Comparison of ENCODE assay signal across 30 cellular contexts in genomic region chr14:89958966-89959365, GRCh38. TPM values are rescaled to one million over a fixed set of nuclear protein-coding genes. Genes with fewer than 3 reads are reported as not detected.
DNase-seq lines count a peak whose midpoint lies in the region; ATAC-seq and TF ChIP-seq lines count a peak whose summit lies in the region.
"Had no signal": no experiment of that assay in that cellular context is flagged by ENCODE, and none has a peak within 500 bp of the region (broad histone marks: within the 10 kb centered on the region; RNA-seq: fewer than 3 reads in every experiment).

No MANE protein-coding gene starts in this region.

- no peak overlapping the region for H3K4me3 ChIP-seq in lower lobe of right lung
- H3K4me3 ChIP-seq: K562, ovary, right atrium auricular region, spleen, thoracic aorta had no signal

- H3K4me3 Mint-ChIP-seq in activated naive CD4-positive, alpha-beta T cell treated with anti-CD3 and anti-CD28 coated beads for 36 hours: no peak overlapping the region
- no peak overlapping the region for H3K4me3 Mint-ChIP-seq in activated CD8-positive, alpha-beta T cell treated with anti-CD3 and anti-CD28 coated beads, Interleukin-2, amount 10 ng/mL, durations not matched to agents 7 days and 5 days
- H3K4me3 Mint-ChIP-seq in neural crest cell: peak overlapping the region; percentile 42
- H3K4me3 Mint-ChIP-seq: natural killer cell had no signal

- peaks cover 17% of the 10 kb centered on the region for H3K4me1 ChIP-seq in lower lobe of right lung

- H3K27me3 Mint-ChIP-seq in activated naive CD4-positive, alpha-beta T cell treated with anti-CD3 and anti-CD28 coated beads for 36 hours (ENCODE audit: low read depth): no peaks in the 10 kb centered on the region
- H3K27me3 Mint-ChIP-seq in activated CD8-positive, alpha-beta T cell treated with anti-CD3 and anti-CD28 coated beads, Interleukin-2, amount 10 ng/mL, durations not matched to agents 7 days and 5 days (ENCODE audit: low read depth): no peaks in the 10 kb centered on the region
- H3K27me3 Mint-ChIP-seq in neural crest cell (ENCODE audit: low read depth): no peaks in the 10 kb centered on the region

- ATAC-seq in activated CD8-positive, alpha-beta T cell treated with anti-CD3 and anti-CD28 coated beads, Interleukin-2, amount 10 ng/mL, durations not matched to agents 7 days and 5 days: no peak
- no peak for ATAC-seq in HG02571 (IDR thresholded peaks at IDR 0.05; ENCODE audit: unreplicated experiment)
- no peak for ATAC-seq in lower lobe of right lung
- ATAC-seq: activated CD4-positive, CD25-positive, alpha-beta regulatory T cell treated with anti-CD3 and anti-CD28 coated beads, Interleukin-2, amount 50 U/mL, for 24 hours; K562; left colon; natural killer cell; Panc1; stimulated activated effector memory CD8-positive, alpha-beta T cell treated with anti-CD3 and anti-CD28 coated beads, Interleukin-12 subunit alpha, Interleukin-12 subunit beta, amount 100 ng/mL, for 72 hours had no signal

- intact Hi-C loops in activated naive CD4-positive, alpha-beta T cell treated with anti-CD3 and anti-CD28 coated beads for 36 hours (cut with micrococcal nuclease): loop anchor here (10.0 kb wide), 5 partner anchors 716 to 1556 kb away; partner anchors contain the start of genes CCDC88C, GPR68, PPP4R3A and RPS6KA5
- intact Hi-C loops in lower lobe of right lung (cut with DNase I): no loop called here

- peaks cover 58% of the 10 kb centered on the region for H3K36me3 Mint-ChIP-seq in activated naive CD4-positive, alpha-beta T cell treated with anti-CD3 and anti-CD28 coated beads for 36 hours (ENCODE audit: low read depth)
- H3K36me3 Mint-ChIP-seq in activated CD8-positive, alpha-beta T cell treated with anti-CD3 and anti-CD28 coated beads, Interleukin-2, amount 10 ng/mL, durations not matched to agents 7 days and 5 days (ENCODE audit: low read depth): peaks cover 59% of the 10 kb centered on the region
- H3K36me3 Mint-ChIP-seq in neural crest cell (ENCODE audit: low read depth): peaks cover 4% of the 10 kb centered on the region

- H3K36me3 ChIP-seq in lower lobe of right lung: peaks cover 13% of the 10 kb centered on the region
- H3K36me3 ChIP-seq: ovary, right atrium auricular region had no signal

- H3K27me3 ChIP-seq in lower lobe of right lung (ENCODE audit: low read depth): no peaks in the 10 kb centered on the region
- H3K27me3 ChIP-seq: BLaER1, ovary, right atrium auricular region, spleen had no signal

- H3K27ac Mint-ChIP-seq in activated naive CD4-positive, alpha-beta T cell treated with anti-CD3 and anti-CD28 coated beads for 36 hours: peak overlapping the region; percentile 31
- peak overlapping the region; percentile 55 for H3K27ac Mint-ChIP-seq in activated CD8-positive, alpha-beta T cell treated with anti-CD3 and anti-CD28 coated beads, Interleukin-2, amount 10 ng/mL, durations not matched to agents 7 days and 5 days
- H3K27ac Mint-ChIP-seq in neural crest cell (ENCODE audit: unreplicated experiment): no peak overlapping the region

- no peaks in the 10 kb centered on the region for H3K9me3 ChIP-seq in lower lobe of right lung
- H3K9me3 ChIP-seq: Caco-2, ovary, right atrium auricular region, spleen, thoracic aorta had no signal

- CTCF ChIA-PET in activated naive CD4-positive, alpha-beta T cell treated with anti-CD3 and anti-CD28 coated beads for 36 hours (lab: Charles Lee): interaction anchor here (5.7 to 9.6 kb wide), 2 partner anchors 14 to 19 kb away, joined by 36 to 70 read pairs; no protein-coding TSS in a partner anchor
- CTCF ChIA-PET in activated CD8-positive, alpha-beta T cell treated with anti-CD3 and anti-CD28 coated beads, Interleukin-2, amount 10 ng/mL, durations not matched to agents 7 days and 5 days (lab: Charles Lee): interaction anchor here (12.5 kb wide), 1 partner anchor 14 kb away, joined by 96 read pairs; no protein-coding TSS in a partner anchor

- DNase-seq in activated naive CD4-positive, alpha-beta T cell treated with anti-CD3 and anti-CD28 coated beads for 36 hours: no peak
- DNase-seq in activated naive CD4-positive, alpha-beta T cell treated with Interleukin-2 at 50 U/mL for 16 hours: no peak
- no peak for DNase-seq in activated CD8-positive, alpha-beta T cell treated with anti-CD3 and anti-CD28 coated beads, Interleukin-2, amount 10 ng/mL, durations not matched to agents 7 days and 5 days
- DNase-seq in neural crest cell (ENCODE audit: low read depth, low spot score) (no peak), DMS53 treated with DMSO at 0.1 percent for 48 hours (lab: John Stamatoyannopoulos, UW; ENCODE audit: unreplicated experiment) (no peak), lower lobe of right lung (no peak)
- DNase-seq: activated effector memory CD4-positive, alpha-beta T cell treated with anti-CD3 and anti-CD28 coated beads, Interleukin-2, amount 50 U/mL, for 16 hours; Caco-2; cerebellar nuclear complex; DND-41; effector memory CD4-positive, alpha-beta T cell; foreskin fibroblast; GOT3; left colon; natural killer cell; NCI-H510A treated with DMSO at 0.1 percent for 48 hours; NK-92 treated with Interleukin-12 subunit alpha and Interleukin-12 subunit beta, amount 100 ng/mL, for 24 hours; ovary; SIG-M5; spleen; stimulated activated CD4-positive, alpha-beta T cell treated with anti-CD3 and anti-CD28 coated beads, Interleukin-2, amount 100 ng/mL, for 48 hours had no signal

- POLR2A ChIA-PET in activated CD8-positive, alpha-beta T cell treated with anti-CD3 and anti-CD28 coated beads, Interleukin-2, amount 10 ng/mL, durations not matched to agents 7 days and 5 days (lab: Charles Lee): no interaction called here

- H3K4me1 Mint-ChIP-seq in activated naive CD4-positive, alpha-beta T cell treated with anti-CD3 and anti-CD28 coated beads for 36 hours (ENCODE audit: low read depth): peaks cover 70% of the 10 kb centered on the region
- H3K4me1 Mint-ChIP-seq in activated CD8-positive, alpha-beta T cell treated with anti-CD3 and anti-CD28 coated beads, Interleukin-2, amount 10 ng/mL, durations not matched to agents 7 days and 5 days (ENCODE audit: low read depth): peaks cover 56% of the 10 kb centered on the region
- peaks cover 40% of the 10 kb centered on the region for H3K4me1 Mint-ChIP-seq in neural crest cell

- TF ChIP-seq CTCF in neural crest cell (conservative IDR thresholded peaks at IDR 0.05) (no peak), lower lobe of right lung (IDR thresholded peaks at IDR 0.05) (no peak)

- peaks cover 7% of the 10 kb centered on the region for H3K9me3 Mint-ChIP-seq in activated naive CD4-positive, alpha-beta T cell treated with anti-CD3 and anti-CD28 coated beads for 36 hours
- H3K9me3 Mint-ChIP-seq in activated CD8-positive, alpha-beta T cell treated with anti-CD3 and anti-CD28 coated beads, Interleukin-2, amount 10 ng/mL, durations not matched to agents 7 days and 5 days (ENCODE audit: insufficient read depth): peaks cover 4% of the 10 kb centered on the region
- H3K9me3 Mint-ChIP-seq in neural crest cell: no peaks in the 10 kb centered on the region
- H3K9me3 Mint-ChIP-seq: natural killer cell; stimulated activated effector memory CD8-positive, alpha-beta T cell treated with anti-CD3 and anti-CD28 coated beads, Interleukin-12 subunit alpha, Interleukin-12 subunit beta, amount 100 ng/mL, for 72 hours had no signal

- H3K27ac ChIP-seq in cingulate gyrus (ENCODE audit: low read depth, low read length): peak overlapping the region; percentile 39
- no peak overlapping the region for H3K27ac ChIP-seq in lower lobe of right lung
- H3K27ac ChIP-seq: BLaER1, ovary, right atrium auricular region, spleen, thoracic aorta had no signal

RNA-seq across cellular contexts. Expression of gene TDP1, which starts 3.2 kb away (rescaled TPM):
- 10 to 100 TPM; 77.0 to 77.2 TPM for total RNA-seq in activated naive CD4-positive, alpha-beta T cell treated with anti-CD3 and anti-CD28 coated beads for 36 hours
- total RNA-seq in activated CD8-positive, alpha-beta T cell treated with anti-CD3 and anti-CD28 coated beads, Interleukin-2, amount 10 ng/mL, durations not matched to agents 7 days and 5 days: 10 to 100 TPM; 82.0 to 89.7 TPM
- 54.3 and 62.8 TPM in 2 replicates for total RNA-seq in neural crest cell
- 9.6 TPM for total RNA-seq in lower lobe of right lung

RNA-seq across cellular contexts. Expression of gene EFCAB11, which starts 4.4 kb away (rescaled TPM):
- 1 to 10 TPM; 7.0 to 9.5 TPM for total RNA-seq in activated naive CD4-positive, alpha-beta T cell treated with anti-CD3 and anti-CD28 coated beads for 36 hours
- total RNA-seq in activated CD8-positive, alpha-beta T cell treated with anti-CD3 and anti-CD28 coated beads, Interleukin-2, amount 10 ng/mL, durations not matched to agents 7 days and 5 days: 10 to 100 TPM in 1 of 2 experiments, 1 to 10 TPM in 1; 9.8 to 11.9 TPM
- total RNA-seq in neural crest cell (14.8 and 15.4 TPM in 2 replicates), lower lobe of right lung (5.8 TPM)
